In genomic region chr14:76956253-76957090, GRCh38 we compare ENCODE assay signal across 8 cellular contexts.
DNase-seq lines count a peak whose midpoint lies in the region; ATAC-seq and TF ChIP-seq lines count a peak whose summit lies in the region.

No MANE protein-coding gene starts in this region.

- peak overlapping the region; percentile 93 for H3K14ac ChIP-seq in IMR-90 (replicated peaks; ENCODE audit: low read depth, low read length)

- peak overlapping the region; percentile 99 for H2BK120ac ChIP-seq in IMR-90 (ENCODE audit: low read depth, low read length)

- peak overlapping the region; percentile 84 for H2BK5ac ChIP-seq in IMR-90 (ENCODE audit: low read depth, low read length, poor library complexity, severe bottlenecking)

- H3K36me3 ChIP-seq in IMR-90 (ENCODE audit: control insufficient read depth, insufficient read depth, low read length): no peaks in the 10 kb centered on the region
- no peaks in the 10 kb centered on the region for H3K36me3 ChIP-seq in OCI-LY7 (ENCODE audit: insufficient read depth, low read length)

- H3K18ac ChIP-seq in IMR-90 (ENCODE audit: low read depth, low read length): peak overlapping the region; percentile 84

- BruUV-seq in IMR-90 (replicated peaks; lab: Mats Ljungman, UMichigan) (no TSS peak), OCI-LY7 (replicated peaks; lab: Mats Ljungman, UMichigan) (no TSS peak)

- H3K9me1 ChIP-seq in IMR-90 (ENCODE audit: insufficient read depth, low read length): peaks cover 17% of the 10 kb centered on the region; the same call in 1 of the 2 replicates

- no peaks in the 10 kb centered on the region for H4K20me1 ChIP-seq in IMR-90 (ENCODE audit: insufficient read depth, low read length)
- no peaks in the 10 kb centered on the region for H4K20me1 ChIP-seq in OCI-LY7 (ENCODE audit: insufficient read depth, low read length)

- H3K56ac ChIP-seq in IMR-90 (ENCODE audit: extremely low read depth, insufficient read depth, low read length): peak overlapping the region; percentile 81

- intact Hi-C loops in IMR-90 (cut with micrococcal nuclease): loop anchor here (1.0 to 2.0 kb wide), 2 partner anchors 38 to 72 kb away; partner anchors contain the start of gene IRF2BPL
- intact Hi-C loops in OCI-LY7 (cut with micrococcal nuclease; ENCODE audit: unreplicated experiment): loop anchor here (1.0 kb wide), 1 partner anchor 84 kb away; no protein-coding TSS in a partner anchor

- H3K9ac ChIP-seq in IMR-90 (ENCODE audit: low read depth, low read length): peak overlapping the region; percentile 53

- H3K4me1 ChIP-seq in IMR-90 (ENCODE audit: control insufficient read depth, insufficient read depth, low read length) (peaks cover 41% of the 10 kb centered on the region), OCI-LY7 (ENCODE audit: insufficient read depth, low read length, poor library complexity, severe bottlenecking) (peaks cover 41% of the 10 kb centered on the region)

- peak overlapping the region; percentile 97 for H3K4ac ChIP-seq in IMR-90 (ENCODE audit: low read depth, low read length)

- H4K8ac ChIP-seq in IMR-90 (ENCODE audit: low read depth in 2 of 2, low read length in 2 of 2): peak overlapping the region; percentile 95 to 98

- H3K79me1 ChIP-seq in IMR-90 (ENCODE audit: low read depth in 1 of 2, low read length in 2 of 2): peaks cover 7 to 42% of the 10 kb centered on the region in 2 experiments; a peak in 3 of 4 replicates

- peak overlapping the region; percentile 81 for H2AK9ac ChIP-seq in IMR-90 (replicated peaks; ENCODE audit: low read depth, low read length, poor library complexity)

- WGBS in IMR-90 (ENCODE audit: extremely low coverage in 2 of 2, insufficient read length in 1 of 2), 2 experiments: 0% methylated on average over 23 of the region's 51 CpGs; no CpG with 5 or more reads in 1 of the 2 experiments

- H3K23ac ChIP-seq in IMR-90 (ENCODE audit: low read depth, low read length): peak overlapping the region; percentile 92

- H3K27me3 ChIP-seq in IMR-90 (ENCODE audit: control insufficient read depth, insufficient read depth, low read length): no peaks in the 10 kb centered on the region

- DNase-seq in C1 segment of cervical spinal cord (lab: John Stamatoyannopoulos, UW) (peak; percentile 27 to 97 (median 90)), IMR-90 (peak; percentile 89), OCI-LY7 (ENCODE audit: low spot score) (peak; percentile 72), activated T-cell treated with anti-CD3 and anti-CD28 coated beads for 4 hours (peak; percentile 88), epithelial cell of prostate (ENCODE audit: low read depth, low spot score) (peak; percentile 68), mucosa of gallbladder (ENCODE audit: low spot score) (peak; percentile 92)
- DNase-seq in stimulated activated CD8-positive, alpha-beta memory T cell treated with anti-CD3 and anti-CD28 coated beads, Interleukin-4, amount 100 ng/mL, for 1 hour (ENCODE audit: low read depth in 2 of 2, low spot score in 1 of 2): peak; percentile 65 to 76

- no peak for TF ChIP-seq CTCF in IMR-90 (conservative IDR thresholded peaks at IDR 0.05; ENCODE audit: low read depth, low read length)
- TF ChIP-seq CTCF in OCI-LY7 (conservative IDR thresholded peaks at IDR 0.05; ENCODE audit: low read length): no peak

- H4K91ac ChIP-seq in IMR-90 (ENCODE audit: insufficient read depth, low read depth, low read length): peak overlapping the region; percentile 98

- peak overlapping the region; percentile 58 for H3K4me2 ChIP-seq in IMR-90 (ENCODE audit: low read depth, low read length)
- H3K4me2 ChIP-seq in OCI-LY7 (ENCODE audit: low read length): peak overlapping the region; percentile 82

- TF ChIP-seq RAD21 in IMR-90 (IDR thresholded peaks at IDR 0.05; ENCODE audit: low read length): peak; percentile 38

- dilution Hi-C loops in IMR-90 (cut with HindIII; ENCODE audit: low sequenced_read_pairs, unreplicated experiment): no loop called here

- peak overlapping the region; percentile 94 for H2BK15ac ChIP-seq in IMR-90 (ENCODE audit: low read depth, low read length)

- H4K5ac ChIP-seq in IMR-90 (ENCODE audit: low read depth, low read length): peak overlapping the region; percentile 91

- no peaks in the 10 kb centered on the region for H3K9me3 ChIP-seq in IMR-90 (ENCODE audit: control insufficient read depth, insufficient read depth, low read length)
- H3K9me3 ChIP-seq in OCI-LY7 (ENCODE audit: low read length): no peaks in the 10 kb centered on the region

- H3K4me3 ChIP-seq in IMR-90 (ENCODE audit: insufficient read depth, low read depth, low read length): peak overlapping the region; percentile 5; the same call in 1 of the 2 replicates
- H3K4me3 ChIP-seq in OCI-LY7 (ENCODE audit: low read depth, low read length, poor library complexity, severe bottlenecking): peak overlapping the region; percentile 60

- H3K9me2 ChIP-seq in OCI-LY7 (ENCODE audit: insufficient read depth, low read length): no peaks in the 10 kb centered on the region

- CTCF ChIA-PET in IMR-90 (lab: Yijun Ruan, JAX): interaction anchor here (1.6 to 1.7 kb wide), 2 partner anchors 43 to 115 kb away, joined by 5 to 6 read pairs; no protein-coding TSS in a partner anchor
- CTCF ChIA-PET in OCI-LY7 (lab: Charles Lee; ENCODE audit: unreplicated experiment): interaction anchor here (0.6 to 0.7 kb wide), 2 partner anchors 44 to 106 kb away, joined by 3 read pairs; no protein-coding TSS in a partner anchor

- peak overlapping the region; percentile 91 for H2AFZ ChIP-seq in IMR-90 (replicated peaks; ENCODE audit: low read length, poor library complexity)
- H2AFZ ChIP-seq in OCI-LY7 (ENCODE audit: low read length): peak overlapping the region; percentile 86

- ATAC-seq in GM19463 (IDR thresholded peaks at IDR 0.05; ENCODE audit: unreplicated experiment): peak; percentile 31
- peak; percentile 74 for ATAC-seq in IMR-90 (ENCODE audit: low read depth)

- peak overlapping the region; percentile 91 for H3K27ac ChIP-seq in IMR-90 (ENCODE audit: insufficient read depth, low read length)
- H3K27ac ChIP-seq in OCI-LY7 (ENCODE audit: low read depth, low read length, poor library complexity, severe bottlenecking): peak overlapping the region; percentile 63
- peak overlapping the region; percentile 96 for H3K27ac ChIP-seq in epithelial cell of prostate

- POLR2A ChIA-PET in IMR-90 (lab: Charles Lee; ENCODE audit: unreplicated experiment) (interaction anchor here (1.6 kb wide), 1 partner anchor 39 kb away, joined by 14 read pairs; no protein-coding TSS in a partner anchor), OCI-LY7 (lab: Charles Lee) (interaction anchor here (0.7 to 1.1 kb wide), 3 partner anchors 11 to 123 kb away, joined by 3 to 5 read pairs (median 3); no protein-coding TSS in a partner anchor)

- H2AK5ac ChIP-seq in IMR-90 (ENCODE audit: low read depth, low read length): peak overlapping the region; percentile 99

- in situ Hi-C loops in IMR-90 (cut with MboI; ENCODE audit: low sequenced_read_pairs): no loop called here

- no peak for TF ChIP-seq POLR2A in IMR-90 (IDR thresholded peaks at IDR 0.05; ENCODE audit: low read depth, low read length)

- H3K79me2 ChIP-seq in OCI-LY7 (ENCODE audit: insufficient read depth, low read depth, low read length): no peaks in the 10 kb centered on the region

- peak overlapping the region; percentile 93 for H2BK20ac ChIP-seq in IMR-90 (ENCODE audit: low read depth, low read length)

TF ChIP-seq in IMR-90, 13 proteins besides CTCF, POLR2A, EP300 and RAD21:
- peak; percentile 66 for TF ChIP-seq BHLHE40 (IDR thresholded peaks at IDR 0.05; ENCODE audit: low read depth, low read length)
- TF ChIP-seq NFE2L2 (IDR thresholded peaks at IDR 0.05; ENCODE audit: low read depth, low read length): peak; percentile 92
- TF ChIP-seq SMC3 (IDR thresholded peaks at IDR 0.05; ENCODE audit: low read depth, low read length): peak; percentile 39
- no peak for TF ChIP-seq RFX5 (IDR thresholded peaks at IDR 0.05; ENCODE audit: low read depth, low read length)
- peak; percentile 9; the same call in 1 of the 2 replicates for TF ChIP-seq MXI1 (IDR thresholded peaks at IDR 0.05; ENCODE audit: borderline replicate concordance, low read depth, low read length)
- TF ChIP-seq USF2 (IDR thresholded peaks at IDR 0.05; ENCODE audit: low read depth, low read length): no peak
- peak; percentile 60 for TF ChIP-seq FOS (IDR thresholded peaks at IDR 0.05; ENCODE audit: low read depth, low read length)
- TF ChIP-seq MAFK (IDR thresholded peaks at IDR 0.05; ENCODE audit: low read depth, low read length): peak; percentile 100
- TF ChIP-seq MAZ (IDR thresholded peaks at IDR 0.05; ENCODE audit: borderline replicate concordance, low read depth, low read length): peak; percentile 84
- no peak for TF ChIP-seq ELK1 (IDR thresholded peaks at IDR 0.05; ENCODE audit: borderline replicate concordance, low read depth, low read length)
- TF ChIP-seq CHD1 (IDR thresholded peaks at IDR 0.05; ENCODE audit: low read depth, low read length): no peak
- no peak for TF ChIP-seq RCOR1 (IDR thresholded peaks at IDR 0.05; ENCODE audit: insufficient replicate concordance, low read length)
- no peak for TF ChIP-seq CEBPB (IDR thresholded peaks at IDR 0.05; ENCODE audit: low read depth, low read length)

Comparison
In these comparisons a context has a peak if more than half of its experiments do, and no peak if none do; other contexts are left out.
1. Peak in every context shown above with its lines: DNase-seq, ATAC-seq, H3K4me3 ChIP-seq and H3K27ac ChIP-seq.